ENCODE assay signal across 2 cellular contexts in genomic region chr3:86948840-86949239, GRCh38.
TF ChIP-seq lines count a peak whose summit lies in the region.

No MANE protein-coding gene starts in this region.

TF ChIP-seq in GM23338, 12 proteins besides CTCF, POLR2A, EP300 and RAD21 (continued from another document):
- TF ChIP-seq ETS1 (IDR thresholded peaks at IDR 0.05) = no peak
- no peak for TF ChIP-seq REST (IDR thresholded peaks at IDR 0.05; ENCODE audit: unreplicated experiment)

TF ChIP-seq in WTC11, 78 proteins besides CTCF, POLR2A, EP300 and RAD21 (continued from another document):
- no peak for TF ChIP-seq PRDM15 (CRISPR knock-in tag; IDR thresholded peaks at IDR 0.05)
- TF ChIP-seq PRRX2 (CRISPR knock-in tag; IDR thresholded peaks at IDR 0.05) = no peak
- TF ChIP-seq SMAD4 (CRISPR knock-in tag; IDR thresholded peaks at IDR 0.05) = no peak
- no peak for TF ChIP-seq JUN (CRISPR knock-in tag; IDR thresholded peaks at IDR 0.05)
- TF ChIP-seq ARID4B (CRISPR knock-in tag; IDR thresholded peaks at IDR 0.05; ENCODE audit: borderline replicate concordance) = no peak
- TF ChIP-seq ZNF219 (CRISPR knock-in tag; IDR thresholded peaks at IDR 0.05; ENCODE audit: borderline replicate concordance) = no peak
- no peak for TF ChIP-seq ESRRA (CRISPR knock-in tag; IDR thresholded peaks at IDR 0.05; ENCODE audit: borderline replicate concordance)
- no peak for TF ChIP-seq HMGXB4 (CRISPR knock-in tag; IDR thresholded peaks at IDR 0.05)
- no peak for TF ChIP-seq ETV6 (CRISPR knock-in tag; IDR thresholded peaks at IDR 0.05)
- TF ChIP-seq RORB (CRISPR knock-in tag; IDR thresholded peaks at IDR 0.05) = no peak
- no peak for TF ChIP-seq HMGA2 (CRISPR knock-in tag; IDR thresholded peaks at IDR 0.05)
- no peak for TF ChIP-seq CDX4 (CRISPR knock-in tag; IDR thresholded peaks at IDR 0.05; ENCODE audit: borderline replicate concordance)
- TF ChIP-seq TEAD1 (CRISPR knock-in tag; IDR thresholded peaks at IDR 0.05) = no peak
- no peak for TF ChIP-seq ATF3 (CRISPR knock-in tag; conservative IDR thresholded peaks at IDR 0.05)
- no peak for TF ChIP-seq E2F1 (CRISPR knock-in tag; IDR thresholded peaks at IDR 0.05)
- no peak for TF ChIP-seq ZNF396 (CRISPR knock-in tag; IDR thresholded peaks at IDR 0.05; ENCODE audit: borderline replicate concordance)
- TF ChIP-seq FOXK1 (CRISPR knock-in tag; IDR thresholded peaks at IDR 0.05) = no peak
